In genomic region chr19:2461751-2462634, GRCh38 we compare ENCODE assay signal across 8 cellular contexts. TPM values are rescaled to one million over a fixed set of nuclear protein-coding genes. Genes with fewer than 3 reads are reported as not detected.
DNase-seq lines count a peak whose midpoint lies in the region; ATAC-seq, FAIRE-seq and TF ChIP-seq lines count a peak whose summit lies in the region.

No MANE protein-coding gene starts in this region.

- peak in 6 of 7 experiments; percentile 24 to 68 (median 45) for DNase-seq in CD8-positive, alpha-beta T cell
- DNase-seq in H54 (ENCODE audit: insufficient read length, low spot score), result peak; percentile 94
- no peak for DNase-seq in RWPE2 (ENCODE audit: low spot score)
- no peak for DNase-seq in ascending aorta (ENCODE audit: low spot score in 2 of 2)
- peak; percentile 45 for DNase-seq in small intestine
- DNase-seq in NCI-H2196 treated with DMSO at 0.1 percent for 48 hours (lab: John Stamatoyannopoulos, UW; ENCODE audit: unreplicated experiment), result no peak

- no peaks in the 10 kb centered on the region for H3K9me3 Mint-ChIP-seq in CD8-positive, alpha-beta T cell

- CTCF ChIA-PET in CD8-positive, alpha-beta T cell (lab: Charles Lee), result interaction anchor here (0.8 to 22.0 kb wide), 4 partner anchors 12 to 175 kb away, joined by 3 to 380 read pairs (median 5); no protein-coding TSS in a partner anchor

- TF ChIP-seq CTCF in CD8-positive, alpha-beta T cell (IDR thresholded peaks at IDR 0.05), result no peak
- TF ChIP-seq CTCF in RWPE2 (IDR thresholded peaks at IDR 0.05; ENCODE audit: poor library complexity, severe bottlenecking) (no peak), ascending aorta (IDR thresholded peaks at IDR 0.05) (peak in 1 of 3 experiments; percentile 30)

- H3K4me3 ChIP-seq in CD8-positive, alpha-beta T cell (ENCODE audit: low read depth, low read length), result peak overlapping the region; percentile 76
- H3K4me3 ChIP-seq in RWPE2 (ENCODE audit: severe bottlenecking) (peak overlapping the region; percentile 39), ascending aorta (peak overlapping the region; percentile 51 to 80), iPS-15b (ENCODE audit: low read depth, low read length) (peak overlapping the region; percentile 62), small intestine (ENCODE audit: low read depth in 1 of 2, low read length in 2 of 2) (peak overlapping the region; percentile 31 to 57)

- H3K9ac ChIP-seq in iPS-15b (ENCODE audit: low read depth, low read length), result no peak overlapping the region

- H3K27me3 Mint-ChIP-seq in CD8-positive, alpha-beta T cell (ENCODE audit: low read depth), result no peaks in the 10 kb centered on the region

- intact Hi-C loops in CD8-positive, alpha-beta T cell (cut with DNase I, micrococcal nuclease), result no loop called here
- intact Hi-C loops in ascending aorta (cut with DNase I), result no loop called here

- ATAC-seq in CD8-positive, alpha-beta T cell, result peak; percentile 72
- ATAC-seq in RWPE2 (ENCODE audit: low read depth) (peak; percentile 53), GM21619 (IDR thresholded peaks at IDR 0.05; ENCODE audit: unreplicated experiment) (no peak)

- H3K4me1 Mint-ChIP-seq in CD8-positive, alpha-beta T cell (ENCODE audit: low read depth), result peaks cover 9% of the 10 kb centered on the region

- no peaks in the 10 kb centered on the region for H3K36me3 Mint-ChIP-seq in CD8-positive, alpha-beta T cell

- POLR2A ChIA-PET in CD8-positive, alpha-beta T cell (lab: Charles Lee), result interaction anchor here (0.6 to 2.3 kb wide), 3 partner anchors 15 to 567 kb away, joined by 3 to 11 read pairs (median 3); partner anchors contain the start of gene GADD45B

- no peaks in the 10 kb centered on the region for H3K9me3 ChIP-seq in CD8-positive, alpha-beta T cell (ENCODE audit: low read length)
- H3K9me3 ChIP-seq in RWPE2 (ENCODE audit: severe bottlenecking) (no peaks in the 10 kb centered on the region), ascending aorta (peaks cover 0 to 4% of the 10 kb centered on the region in 2 donors), iPS-15b (ENCODE audit: control insufficient read depth, insufficient read depth, low read length) (no peaks in the 10 kb centered on the region), small intestine (ENCODE audit: control insufficient read depth, low read depth) (no peaks in the 10 kb centered on the region)

- no peak for FAIRE-seq in H54 (lab: Jason Lieb, UNC)
- no peak for FAIRE-seq in small intestine (lab: Jason Lieb, UNC)

- WGBS in small intestine, 3 donors, result 2 to 4% (median 3%) methylated on average over 61 to 62 of the region's 62 CpGs

- H3K27ac ChIP-seq in CD8-positive, alpha-beta T cell (ENCODE audit: low read depth, low read length), result no peak overlapping the region
- H3K27ac ChIP-seq in RWPE2 (ENCODE audit: poor library complexity, severe bottlenecking) (peak overlapping the region; percentile 46), ascending aorta (no peak overlapping the region), small intestine (ENCODE audit: low read depth in 1 of 2, low read length in 1 of 2) (peak overlapping the region in 1 of 2 donors; percentile 16)

- peak overlapping the region; percentile 73 for H3K4me3 Mint-ChIP-seq in CD8-positive, alpha-beta T cell

- H3K27me3 ChIP-seq in CD8-positive, alpha-beta T cell (ENCODE audit: insufficient read depth, low read length), result no peaks in the 10 kb centered on the region
- H3K27me3 ChIP-seq in RWPE2 (ENCODE audit: insufficient read depth, poor library complexity, severe bottlenecking) (no peaks in the 10 kb centered on the region), ascending aorta (no peaks in the 10 kb centered on the region), iPS-15b (ENCODE audit: control insufficient read depth, insufficient read depth, low read length) (no peaks in the 10 kb centered on the region), small intestine (ENCODE audit: control insufficient read depth in 2 of 2, insufficient read depth in 2 of 2, low read length in 2 of 2) (no peaks in the 10 kb centered on the region)

- H3K27ac Mint-ChIP-seq in CD8-positive, alpha-beta T cell, result no peak overlapping the region

- H3K36me3 ChIP-seq in CD8-positive, alpha-beta T cell (ENCODE audit: insufficient read depth, low read length), result no peaks in the 10 kb centered on the region
- H3K36me3 ChIP-seq in RWPE2 (ENCODE audit: low read depth), result no peaks in the 10 kb centered on the region
- no peaks in the 10 kb centered on the region for H3K36me3 ChIP-seq in ascending aorta
- H3K36me3 ChIP-seq in iPS-15b (ENCODE audit: control insufficient read depth, insufficient read depth, low read length), result no peaks in the 10 kb centered on the region
- H3K36me3 ChIP-seq in small intestine (ENCODE audit: control insufficient read depth in 2 of 2, insufficient read depth in 2 of 2, low read length in 2 of 2), result no peaks in the 10 kb centered on the region

- H3K4me1 ChIP-seq in CD8-positive, alpha-beta T cell (ENCODE audit: insufficient read depth, low read length), result peaks cover 16% of the 10 kb centered on the region
- H3K4me1 ChIP-seq in RWPE2 (ENCODE audit: insufficient read depth, poor library complexity, severe bottlenecking) (no peaks in the 10 kb centered on the region), ascending aorta (peaks cover 7 to 19% of the 10 kb centered on the region in 2 donors), iPS-15b (ENCODE audit: control insufficient read depth, insufficient read depth, low read length) (no peaks in the 10 kb centered on the region), small intestine (ENCODE audit: control insufficient read depth in 2 of 2, insufficient read depth in 1 of 2, low read depth in 1 of 2, low read length in 1 of 2) (no peaks in the 10 kb centered on the region)

- TF ChIP-seq POLR2A in H54 (IDR thresholded peaks at IDR 0.05; ENCODE audit: low read depth, low read length), result peak; percentile 59

RNA-seq across cellular contexts. Expression of gene LMNB2, which starts 5.2 kb away (rescaled TPM):
- 10 to 100 TPM; 13.5 to 15.9 TPM for total RNA-seq in CD8-positive, alpha-beta T cell
- 38.7 TPM for total RNA-seq in ascending aorta
- polyA plus RNA-seq in small intestine, result 10 to 100 TPM in 1 of 3 donors, 1 to 10 TPM in 2; 7.3 to 69.3 (median 9.8) TPM

RNA-seq across cellular contexts. Expression of gene GADD45B, which starts 13.9 kb away (rescaled TPM):
- total RNA-seq in CD8-positive, alpha-beta T cell, result 100 to 1,000 TPM; 441 to 446 TPM
- 514 TPM for total RNA-seq in ascending aorta
- polyA plus RNA-seq in small intestine, result 10 to 100 TPM; 12.1 to 40.4 (median 17.8) TPM

RNA-seq across cellular contexts. Expression of gene TIMM13, which starts 34.6 kb away (rescaled TPM):
- total RNA-seq in CD8-positive, alpha-beta T cell, result 10 to 100 TPM; 21.5 to 24.4 TPM
- total RNA-seq in ascending aorta, result 55.0 TPM
- polyA plus RNA-seq in small intestine, result 100 to 1,000 TPM in 2 of 3 donors, 10 to 100 TPM in 1; 93.2 to 160 (median 107) TPM

Comparison
In these comparisons a context has a peak if more than half of its experiments do, and no peak if none do; other contexts are left out.
1. DNase-seq: peak in CD8-positive, alpha-beta T cell (6 of 7), H54 (single experiment) and small intestine (single experiment); none in RWPE2 (single experiment), ascending aorta (0 of 2) and NCI-H2196 treated with DMSO at 0.1 percent for 48 hours (single experiment).
2. Peak in every context shown above with its lines, with median percentiles within 50 percentile points of each other: H3K4me3 ChIP-seq.